10 cellular contexts compared by ENCODE assay signal in genomic region chr18:2569338-2570207, GRCh38. TPM values are rescaled to one million over a fixed set of nuclear protein-coding genes. Genes with fewer than 3 reads are reported as not detected.
DNase-seq lines count a peak whose midpoint lies in the region; ATAC-seq and TF ChIP-seq lines count a peak whose summit lies in the region.
"Had no signal": no experiment of that assay in that cellular context is flagged by ENCODE, and none has a peak within 500 bp of the region (broad histone marks: within the 10 kb centered on the region; RNA-seq: fewer than 3 reads in every experiment).

No MANE protein-coding gene starts in this region.

- CTCF ChIA-PET in activated CD4-positive, alpha-beta memory T cell treated with anti-CD3 and anti-CD28 coated beads for 36 hours (lab: Charles Lee), result interaction anchor here (1.2 kb wide), 1 partner anchor 86 kb away, joined by 3 read pairs; no protein-coding TSS in a partner anchor

- no peak for DNase-seq in activated T-cell treated with anti-CD3 and anti-CD28 coated beads, Interleukin-2, amount 50 U/mL, for 4 hours
- DNase-seq in activated T-cell treated with anti-CD3 and anti-CD28 coated beads, Interleukin-2, amount 50 U/mL, for 48 hours, result no peak
- DNase-seq in activated CD4-positive, alpha-beta memory T cell treated with anti-CD3 and anti-CD28 coated beads for 36 hours, result no peak
- no peak for DNase-seq in glutamatergic neuron
- no peak for DNase-seq in omental fat pad (ENCODE audit: low spot score)
- no peak for DNase-seq in gastrocnemius medialis
- DNase-seq: T1000 had no signal

- H3K36me3 ChIP-seq in gastrocnemius medialis, result peaks cover 0 to 8% of the 10 kb centered on the region in 2 donors
- H3K36me3 ChIP-seq: right atrium auricular region had no signal

- peaks cover 15 to 16% of the 10 kb centered on the region in 2 donors for H3K4me1 ChIP-seq in gastrocnemius medialis

- peaks cover 18% of the 10 kb centered on the region for H3K36me3 Mint-ChIP-seq in activated T-cell treated with anti-CD3 and anti-CD28 coated beads, Interleukin-2, amount 50 U/mL, for 4 hours (ENCODE audit: insufficient read depth)
- H3K36me3 Mint-ChIP-seq in activated CD4-positive, alpha-beta memory T cell treated with anti-CD3 and anti-CD28 coated beads for 36 hours, result peaks cover 32% of the 10 kb centered on the region
- H3K36me3 Mint-ChIP-seq in glutamatergic neuron (ENCODE audit: unreplicated experiment), result no peaks in the 10 kb centered on the region
- peaks cover 10% of the 10 kb centered on the region for H3K36me3 Mint-ChIP-seq in stimulated activated memory B cell treated with anti-CD40 and anti-IgM and Interleukin-4, amounts not matched to agents 10 μg/mL and 1 μg/mL and 100 μg/mL, for 72 hours

- intact Hi-C loops in activated CD4-positive, alpha-beta memory T cell treated with anti-CD3 and anti-CD28 coated beads for 36 hours (cut with micrococcal nuclease), result loop anchor here (5.0 to 10.0 kb wide), 5 partner anchors 115 to 1757 kb away; partner anchors contain the start of gene YES1
- intact Hi-C loops in gastrocnemius medialis (cut with DNase I; ENCODE audit: low total_unique reads), result no loop called here

- POLR2A ChIA-PET in activated CD4-positive, alpha-beta memory T cell treated with anti-CD3 and anti-CD28 coated beads for 36 hours (lab: Charles Lee), result no interaction called here

- in situ Hi-C loops in gastrocnemius medialis (cut with MboI; ENCODE audit: low sequenced_read_pairs in 4 of 4), result loop anchor here in 2 of 4 donors (5.0 to 25.0 kb wide), 3 partner anchors 83 to 693 kb away; partner anchors contain the start of gene MYL12B (in 1 of the 2)

- ATAC-seq in activated T-cell treated with anti-CD3 and anti-CD28 coated beads, Interleukin-2, amount 50 U/mL, for 4 hours, result no peak
- ATAC-seq in stimulated activated memory B cell treated with anti-CD40 and anti-IgM and Interleukin-4, amounts not matched to agents 10 μg/mL and 1 μg/mL and 100 μg/mL, for 72 hours, result no peak
- ATAC-seq in omental fat pad (ENCODE audit: low FRiP score), result no peak
- ATAC-seq in gastrocnemius medialis, result no peak
- no peak for ATAC-seq in HG03521 (IDR thresholded peaks at IDR 0.05; ENCODE audit: unreplicated experiment)

- H3K4me1 Mint-ChIP-seq in activated T-cell treated with anti-CD3 and anti-CD28 coated beads, Interleukin-2, amount 50 U/mL, for 4 hours (ENCODE audit: low read depth), result peaks cover 59% of the 10 kb centered on the region
- H3K4me1 Mint-ChIP-seq in activated CD4-positive, alpha-beta memory T cell treated with anti-CD3 and anti-CD28 coated beads for 36 hours (ENCODE audit: low read depth), result peaks cover 56% of the 10 kb centered on the region
- H3K4me1 Mint-ChIP-seq in glutamatergic neuron (ENCODE audit: low read depth, unreplicated experiment), result peaks cover 19% of the 10 kb centered on the region
- peaks cover 42% of the 10 kb centered on the region for H3K4me1 Mint-ChIP-seq in stimulated activated memory B cell treated with anti-CD40 and anti-IgM and Interleukin-4, amounts not matched to agents 10 μg/mL and 1 μg/mL and 100 μg/mL, for 72 hours

- TF ChIP-seq POLR2A in gastrocnemius medialis (IDR thresholded peaks at IDR 0.05), result no peak

- peak overlapping the region in 1 of 4 donors; percentile 85 for H3K4me3 ChIP-seq in gastrocnemius medialis

- TF ChIP-seq CTCF in glutamatergic neuron (IDR thresholded peaks at IDR 0.05; ENCODE audit: partially characterized antibody, unreplicated experiment) (no peak), omental fat pad (IDR thresholded peaks at IDR 0.05) (no peak), gastrocnemius medialis (IDR thresholded peaks at IDR 0.05 in 4 of 5, conservative IDR thresholded peaks at IDR 0.05 in 1 of 5) (no peak)

- no peaks in the 10 kb centered on the region for H3K9me3 ChIP-seq in gastrocnemius medialis
- H3K9me3 ChIP-seq: right atrium auricular region had no signal

- peak overlapping the region; percentile 16 for H3K27ac Mint-ChIP-seq in activated CD4-positive, alpha-beta memory T cell treated with anti-CD3 and anti-CD28 coated beads for 36 hours
- H3K27ac Mint-ChIP-seq in glutamatergic neuron (ENCODE audit: unreplicated experiment), result no peak overlapping the region
- H3K27ac Mint-ChIP-seq in stimulated activated memory B cell treated with anti-CD40 and anti-IgM and Interleukin-4, amounts not matched to agents 10 μg/mL and 1 μg/mL and 100 μg/mL, for 72 hours, result peak overlapping the region; percentile 5

- H3K27me3 ChIP-seq in gastrocnemius medialis, result no peaks in the 10 kb centered on the region
- H3K27me3 ChIP-seq: right atrium auricular region had no signal

- H3K27ac ChIP-seq in gastrocnemius medialis, result peak overlapping the region in 2 of 4 donors; percentile 89 to 97

- H3K27me3 Mint-ChIP-seq in activated T-cell treated with anti-CD3 and anti-CD28 coated beads, Interleukin-2, amount 50 U/mL, for 4 hours (ENCODE audit: low read depth), result no peaks in the 10 kb centered on the region
- H3K27me3 Mint-ChIP-seq in activated CD4-positive, alpha-beta memory T cell treated with anti-CD3 and anti-CD28 coated beads for 36 hours, result no peaks in the 10 kb centered on the region
- peaks cover 1% of the 10 kb centered on the region for H3K27me3 Mint-ChIP-seq in glutamatergic neuron (ENCODE audit: unreplicated experiment)
- no peaks in the 10 kb centered on the region for H3K27me3 Mint-ChIP-seq in stimulated activated memory B cell treated with anti-CD40 and anti-IgM and Interleukin-4, amounts not matched to agents 10 μg/mL and 1 μg/mL and 100 μg/mL, for 72 hours

- no peaks in the 10 kb centered on the region for H3K9me3 Mint-ChIP-seq in activated T-cell treated with anti-CD3 and anti-CD28 coated beads, Interleukin-2, amount 50 U/mL, for 4 hours
- no peaks in the 10 kb centered on the region for H3K9me3 Mint-ChIP-seq in activated CD4-positive, alpha-beta memory T cell treated with anti-CD3 and anti-CD28 coated beads for 36 hours
- H3K9me3 Mint-ChIP-seq in glutamatergic neuron (ENCODE audit: unreplicated experiment), result peaks cover 18% of the 10 kb centered on the region
- no peaks in the 10 kb centered on the region for H3K9me3 Mint-ChIP-seq in stimulated activated memory B cell treated with anti-CD40 and anti-IgM and Interleukin-4, amounts not matched to agents 10 μg/mL and 1 μg/mL and 100 μg/mL, for 72 hours

- peak overlapping the region; percentile 95 for H3K4me3 Mint-ChIP-seq in activated T-cell treated with anti-CD3 and anti-CD28 coated beads, Interleukin-2, amount 50 U/mL, for 4 hours
- peak overlapping the region; percentile 96 for H3K4me3 Mint-ChIP-seq in activated CD4-positive, alpha-beta memory T cell treated with anti-CD3 and anti-CD28 coated beads for 36 hours
- peak overlapping the region; percentile 99 for H3K4me3 Mint-ChIP-seq in glutamatergic neuron (ENCODE audit: unreplicated experiment)
- no peak overlapping the region for H3K4me3 Mint-ChIP-seq in stimulated activated memory B cell treated with anti-CD40 and anti-IgM and Interleukin-4, amounts not matched to agents 10 μg/mL and 1 μg/mL and 100 μg/mL, for 72 hours

RNA-seq across cellular contexts. Expression of gene METTL4, which starts 1.7 kb away (rescaled TPM):
- 10 to 100 TPM; 14.0 to 17.5 (median 15.4) TPM for total RNA-seq in activated T-cell treated with anti-CD3 and anti-CD28 coated beads, Interleukin-2, amount 50 U/mL, for 4 hours
- total RNA-seq in activated CD4-positive, alpha-beta memory T cell treated with anti-CD3 and anti-CD28 coated beads for 36 hours, result 10 to 100 TPM; 19.6 to 23.0 TPM
- total RNA-seq in glutamatergic neuron (ENCODE audit: unreplicated experiment), result 15.4 TPM
- total RNA-seq in omental fat pad, result 10 to 100 TPM in 1 of 4 donors, 1 to 10 TPM in 3; 4.7 to 15.8 (median 5.1) TPM
- 1 to 10 TPM; 1.4 to 2.9 (median 1.8) TPM for total RNA-seq in gastrocnemius medialis

RNA-seq across cellular contexts. Expression of gene NDC80, which starts 1.8 kb away (rescaled TPM):
- 1 to 10 TPM; 7.4 to 8.2 (median 7.4) TPM for total RNA-seq in activated T-cell treated with anti-CD3 and anti-CD28 coated beads, Interleukin-2, amount 50 U/mL, for 4 hours
- total RNA-seq in activated CD4-positive, alpha-beta memory T cell treated with anti-CD3 and anti-CD28 coated beads for 36 hours, result 10 to 100 TPM; 79.3 to 83.1 TPM
- total RNA-seq in glutamatergic neuron (ENCODE audit: unreplicated experiment) (7.7 TPM), omental fat pad (1 to 10 TPM in 1 of 4 donors, under 1 TPM in 2, not detected in 1; 0.19 to 2.3 (median 0.37) TPM), gastrocnemius medialis (under 1 TPM in 1 of 4 donors, not detected in 3; 0.27 TPM)
